ENCODE assay signal across 12 cellular contexts in the genomic region with DNA sequence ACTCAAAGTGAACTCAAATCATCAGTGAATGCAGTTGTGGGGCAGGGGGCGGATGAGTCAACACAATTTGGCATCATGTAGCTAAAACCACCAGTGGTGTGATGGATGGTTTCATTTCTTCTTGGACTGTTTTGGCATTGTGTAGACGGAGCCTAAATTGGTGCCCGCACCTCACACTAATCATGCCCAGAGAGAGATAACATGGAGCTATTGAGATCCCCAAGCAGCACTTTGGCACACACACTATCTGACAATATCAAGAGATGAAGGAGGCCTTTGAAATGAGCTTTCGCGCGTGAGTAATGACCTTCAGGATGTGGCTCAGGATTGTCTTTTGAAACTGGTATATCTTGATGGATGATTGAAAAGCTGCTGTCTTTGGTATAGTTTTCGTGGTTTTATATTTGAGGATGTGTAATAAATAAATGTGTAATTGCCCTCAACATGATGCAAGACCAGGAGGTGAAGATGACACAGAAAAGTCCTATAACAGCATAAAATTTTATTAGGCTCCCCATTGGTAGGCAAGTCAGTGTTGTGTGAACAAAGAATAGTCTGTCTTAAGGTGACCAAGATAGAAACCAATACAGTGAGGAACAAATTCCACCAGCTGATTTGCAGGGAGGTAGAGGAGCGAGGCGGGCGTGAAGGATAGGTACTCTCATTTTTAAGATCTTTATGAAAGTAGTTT.
DNase-seq lines count a peak whose midpoint lies in the region; ATAC-seq and FAIRE-seq lines count a peak whose summit lies in the region.
"Had no signal": no experiment of that assay in that cellular context is flagged by ENCODE, and none has a peak within 500 bp of the region (broad histone marks: within the 10 kb centered on the region; RNA-seq: fewer than 3 reads in every experiment).

No MANE protein-coding gene starts in this region.

- ATAC-seq in GM21528 (IDR thresholded peaks at IDR 0.05; ENCODE audit: low FRiP score, unreplicated experiment), result no peak

- peak; percentile 22 to 30 for DNase-seq in activated CD4-positive, alpha-beta T cell treated with anti-CD3 and anti-CD28 coated beads for 24 hours (ENCODE audit: low read depth in 2 of 2)
- no peak for DNase-seq in activated CD4-positive, alpha-beta T cell treated with anti-CD3 and anti-CD28 coated beads, Interleukin-2, amount 50 U/mL, for 1 hour
- no peak for DNase-seq in HTR-8/SVneo (ENCODE audit: insufficient read length, low spot score)
- DNase-seq in activated naive CD4-positive, alpha-beta T cell treated with anti-CD3 and anti-CD28 coated beads, Interleukin-2, amount 50 U/mL, for 16 hours, result peak; percentile 68
- peak; percentile 7 for DNase-seq in stimulated activated CD8-positive, alpha-beta memory T cell treated with anti-CD3 and anti-CD28 coated beads, Interleukin-7, amount 100 ng/mL, for 24 hours (ENCODE audit: low read depth)
- DNase-seq in NCI-H2171 (lab: John Stamatoyannopoulos, UW), result no peak
- no peak for DNase-seq in superior temporal gyrus (ENCODE audit: extremely low spot score)
- DNase-seq: 8988T, Calu3, head of caudate nucleus had no signal

- FAIRE-seq in HTR-8/SVneo (lab: Jason Lieb, UNC), result peak; percentile 69
- FAIRE-seq: endothelial cell of umbilical vein had no signal

Comparison
In these comparisons a context has a peak if more than half of its experiments do, and no peak if none do; other contexts are left out.
1. DNase-seq: peak in activated CD4-positive, alpha-beta T cell treated with anti-CD3 and anti-CD28 coated beads for 24 hours (2 of 2), activated naive CD4-positive, alpha-beta T cell treated with anti-CD3 and anti-CD28 coated beads, Interleukin-2, amount 50 U/mL, for 16 hours (single experiment) and stimulated activated CD8-positive, alpha-beta memory T cell treated with anti-CD3 and anti-CD28 coated beads, Interleukin-7, amount 100 ng/mL, for 24 hours (single experiment); none in activated CD4-positive, alpha-beta T cell treated with anti-CD3 and anti-CD28 coated beads, Interleukin-2, amount 50 U/mL, for 1 hour (single experiment), HTR-8/SVneo (single experiment), NCI-H2171 (single experiment) and superior temporal gyrus (single experiment).